ENCODE assay signal across 30 cellular contexts in the genomic region with DNA sequence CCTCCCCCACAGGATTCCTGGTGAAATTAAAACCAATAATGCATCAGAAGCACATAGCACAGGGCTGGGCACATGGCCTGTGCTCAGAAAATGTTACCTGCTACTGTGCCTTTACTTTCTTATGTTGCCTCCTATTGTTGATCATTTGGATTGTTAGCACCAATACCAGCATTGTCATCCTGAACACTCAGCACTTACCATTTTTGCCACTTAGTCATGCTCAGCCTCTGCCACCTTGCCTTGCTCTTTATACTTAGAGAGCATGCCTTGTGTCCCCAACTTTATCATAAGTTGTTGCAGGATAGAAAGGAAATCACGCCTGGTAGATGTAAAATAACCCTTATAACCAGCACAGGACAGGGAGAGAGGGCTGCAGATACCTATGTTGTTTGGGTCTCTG.
"Had no signal": no experiment of that assay in that cellular context is flagged by ENCODE, and none has a peak within 500 bp of the region (broad histone marks: within the 10 kb centered on the region; RNA-seq: fewer than 3 reads in every experiment).

No MANE protein-coding gene starts in this region.

- H3K9me3 Mint-ChIP-seq: immature natural killer cell; mesothelial cell of epicardium; naive B cell; nephron; neural crest cell; stimulated activated naive CD8-positive, alpha-beta T cell treated with anti-CD3 and anti-CD28 coated beads, Interleukin-15, Interleukin-2, amounts not matched to agents 100 ng/mL and 50 ng/mL, for 24 hours had no signal

- ATAC-seq: pancreas, right cardiac atrium, sciatic nerve, upper lobe of right lung had no signal

- H3K4me1 Mint-ChIP-seq: immature natural killer cell, nephron had no signal

- FAIRE-seq: islet of Langerhans, urothelium cell line had no signal

- H3K36me3 Mint-ChIP-seq: immature natural killer cell, mesothelial cell of epicardium, naive B cell had no signal

- H3K9me3 ChIP-seq: left ventricle myocardium inferior, pancreas, prostate gland, suprapubic skin, thoracic aorta, tibial artery, upper lobe of right lung had no signal

- H3K27me3 ChIP-seq: pancreas, suprapubic skin, upper lobe of right lung had no signal

- H3K27ac Mint-ChIP-seq: immature natural killer cell; mesothelial cell of epicardium; nephron; stimulated activated naive CD8-positive, alpha-beta T cell treated with anti-CD3 and anti-CD28 coated beads, Interleukin-15, Interleukin-2, amounts not matched to agents 100 ng/mL and 50 ng/mL, for 24 hours had no signal

- H3K4me3 ChIP-seq: left ventricle myocardium inferior, lung, pancreas, prostate gland, skin epidermis, suprapubic skin, thoracic aorta, tibial artery, upper lobe of right lung had no signal

- H3K4me3 Mint-ChIP-seq: immature natural killer cell; mesothelial cell of epicardium; nephron; neural crest cell; stimulated activated naive CD8-positive, alpha-beta T cell treated with anti-CD3 and anti-CD28 coated beads, Interleukin-15, Interleukin-2, amounts not matched to agents 100 ng/mL and 50 ng/mL, for 24 hours had no signal

- H3K4me1 ChIP-seq: left ventricle myocardium inferior, pancreas, prostate gland, suprapubic skin, tibial artery, upper lobe of right lung had no signal

- DNase-seq: hypothalamus; immature natural killer cell; left ventricle myocardium inferior; mesendoderm; naive B cell; nucleus accumbens; pancreas; posterior cingulate gyrus; retina; right cardiac atrium; stimulated activated CD4-positive, alpha-beta T cell treated with anti-CD3 and anti-CD28 coated beads, Interleukin-12 subunit alpha, Interleukin-12 subunit beta, amount 100 ng/mL, for 4 hours; stimulated activated CD4-positive, alpha-beta T cell treated with anti-CD3 and anti-CD28 coated beads, Interleukin-15, amount 100 ng/mL, for 24 hours; stimulated activated CD4-positive, alpha-beta T cell treated with anti-CD3 and anti-CD28 coated beads, Interleukin-2, amount 100 ng/mL, for 24 hours; stimulated activated CD4-positive, alpha-beta T cell treated with anti-CD3 and anti-CD28 coated beads, Interleukin-4, amount 100 ng/mL, for 1 hour; stimulated activated naive CD4-positive, alpha-beta T cell; tibial artery; trophoblast cell; upper lobe of right lung had no signal

- H3K36me3 ChIP-seq: left ventricle myocardium inferior, pancreas, prostate gland, suprapubic skin, thoracic aorta, tibial artery, upper lobe of right lung had no signal

- H3K27ac ChIP-seq: left ventricle myocardium inferior, pancreas, prostate gland, skin epidermis, suprapubic skin, thoracic aorta, tibial artery, upper lobe of right lung had no signal
